Comparison of ENCODE assay signal across 15 cellular contexts in genomic region chr12:12202747-12203146, GRCh38.
"Had no signal": no experiment of that assay in that cellular context is flagged by ENCODE, and none has a peak within 500 bp of the region (broad histone marks: within the 10 kb centered on the region; RNA-seq: fewer than 3 reads in every experiment).

No MANE protein-coding gene starts in this region.

- H2AFZ ChIP-seq: hepatocyte had no signal

- H3K4me3 Mint-ChIP-seq: activated CD4-positive, alpha-beta memory T cell treated with anti-CD3 and anti-CD28 coated beads for 36 hours; activated naive CD8-positive, alpha-beta T cell treated with anti-CD3 and anti-CD28 coated beads, Interleukin-2, amount 10 ng/mL, durations not matched to agents 7 days and 5 days; activated T-cell treated with anti-CD3 and anti-CD28 coated beads, Interleukin-2, amount 50 U/mL, for 72 hours had no signal

- H3K4me1 Mint-ChIP-seq: activated naive CD8-positive, alpha-beta T cell treated with anti-CD3 and anti-CD28 coated beads, Interleukin-2, amount 10 ng/mL, durations not matched to agents 7 days and 5 days had no signal

- H3K27ac Mint-ChIP-seq: activated CD4-positive, alpha-beta memory T cell treated with anti-CD3 and anti-CD28 coated beads for 36 hours; activated naive CD8-positive, alpha-beta T cell treated with anti-CD3 and anti-CD28 coated beads, Interleukin-2, amount 10 ng/mL, durations not matched to agents 7 days and 5 days; activated T-cell treated with anti-CD3 and anti-CD28 coated beads, Interleukin-2, amount 50 U/mL, for 72 hours had no signal

- H3K9me3 ChIP-seq: colonic mucosa, suprapubic skin, upper lobe of right lung had no signal

- DNase-seq: activated CD4-positive, alpha-beta memory T cell treated with anti-CD3 and anti-CD28 coated beads for 36 hours; activated CD4-positive, alpha-beta T cell treated with anti-CD3 and anti-CD28 coated beads for 1 hour; activated gamma-delta T cell treated with Interleukin-2 at 50 U/mL for 16 hours; activated naive CD8-positive, alpha-beta T cell treated with anti-CD3 and anti-CD28 coated beads, Interleukin-2, amount 10 ng/mL, durations not matched to agents 7 days and 5 days; activated T-cell treated with anti-CD3 and anti-CD28 coated beads, Interleukin-2, amount 50 U/mL, for 72 hours; colonic mucosa; kidney; stimulated activated CD4-positive, alpha-beta T cell treated with anti-CD3 and anti-CD28 coated beads, Interleukin-2, amount 100 ng/mL, for 24 hours; stimulated activated naive CD4-positive, alpha-beta T cell treated with Interleukin-2 at 50 U/mL for 16 hours; SW 1271; upper lobe of right lung had no signal

- H3K36me3 ChIP-seq: colonic mucosa, upper lobe of right lung had no signal

- H3K4me3 ChIP-seq: ascending aorta, colonic mucosa, hepatocyte, suprapubic skin, upper lobe of right lung had no signal

- H3K27me3 ChIP-seq: ascending aorta, colonic mucosa, hepatocyte, suprapubic skin, upper lobe of right lung had no signal

- ATAC-seq: activated T-cell treated with anti-CD3 and anti-CD28 coated beads, Interleukin-2, amount 50 U/mL, for 72 hours; sciatic nerve; upper lobe of right lung had no signal

- H3K27ac ChIP-seq: ascending aorta, colonic mucosa, hepatocyte, suprapubic skin, upper lobe of right lung had no signal

- H3K4me2 ChIP-seq: hepatocyte had no signal

- H3K4me1 ChIP-seq: ascending aorta, colonic mucosa, suprapubic skin, upper lobe of right lung had no signal
